9 cellular contexts compared by ENCODE assay signal in genomic region chr19:31220540-31220939, GRCh38.
DNase-seq lines count a peak whose midpoint lies in the region; ATAC-seq and TF ChIP-seq lines count a peak whose summit lies in the region.
"Had no signal": no experiment of that assay in that cellular context is flagged by ENCODE, and none has a peak within 500 bp of the region (broad histone marks: within the 10 kb centered on the region; RNA-seq: fewer than 3 reads in every experiment).

No MANE protein-coding gene starts in this region.

- WGBS in lung, 2 donors, result 66 to 68% methylated on average over 2 of the region's 2 CpGs

- H3K36me3 ChIP-seq in DND-41 (ENCODE audit: insufficient read depth, low read length) (no peaks in the 10 kb centered on the region), Loucy (ENCODE audit: insufficient read depth, low read length) (no peaks in the 10 kb centered on the region), lung (ENCODE audit: control insufficient read depth in 2 of 2, insufficient read depth in 2 of 2, low read length in 2 of 2) (no peaks in the 10 kb centered on the region), osteoblast (ENCODE audit: insufficient read depth, low read length) (no peaks in the 10 kb centered on the region)

- H4K20me1 ChIP-seq in DND-41 (ENCODE audit: insufficient read depth, low read length), result no peaks in the 10 kb centered on the region
- no peaks in the 10 kb centered on the region for H4K20me1 ChIP-seq in Loucy (ENCODE audit: insufficient read depth, low read length, poor library complexity, severe bottlenecking)
- no peaks in the 10 kb centered on the region for H4K20me1 ChIP-seq in osteoblast (ENCODE audit: insufficient read depth, low read length)

- no peak for TF ChIP-seq CTCF in DND-41 (IDR thresholded peaks at IDR 0.05; ENCODE audit: borderline replicate concordance, extremely low read depth, low read length, poor library complexity, severe bottlenecking)
- no peak for TF ChIP-seq CTCF in Loucy (conservative IDR thresholded peaks at IDR 0.05; ENCODE audit: low read length)
- TF ChIP-seq CTCF in lung (IDR thresholded peaks at IDR 0.05; ENCODE audit: control extremely low read depth, extremely low read depth), result no peak
- no peak for TF ChIP-seq CTCF in osteoblast (IDR thresholded peaks at IDR 0.05; ENCODE audit: extremely low read depth, low read depth, low read length)

- H3K4me3 ChIP-seq in DND-41 (ENCODE audit: low read depth in 1 of 2, low read length in 2 of 2) (no peak overlapping the region), Loucy (ENCODE audit: low read length, poor library complexity, severe bottlenecking) (no peak overlapping the region), lung (peak overlapping the region; percentile 31), osteoblast (ENCODE audit: insufficient read depth, low read length) (no peak overlapping the region)

- H3K27ac ChIP-seq in DND-41 (ENCODE audit: low read length) (no peak overlapping the region), lung (ENCODE audit: low read depth in 1 of 2, low read length in 1 of 2) (no peak overlapping the region), osteoblast (ENCODE audit: low read depth, low read length) (no peak overlapping the region)

- H3K79me2 ChIP-seq in DND-41 (ENCODE audit: insufficient read depth, low read length) (no peaks in the 10 kb centered on the region), Loucy (ENCODE audit: insufficient read depth, low read length) (no peaks in the 10 kb centered on the region), osteoblast (ENCODE audit: insufficient read depth, low read length) (no peaks in the 10 kb centered on the region)

- H2AFZ ChIP-seq in DND-41 (ENCODE audit: low read depth, low read length) (peak overlapping the region; percentile 47), Loucy (ENCODE audit: low read length) (peak overlapping the region; percentile 17; the same call in 1 of the 2 replicates), osteoblast (ENCODE audit: low read length) (no peak overlapping the region)

- no peak overlapping the region for H3K9ac ChIP-seq in DND-41 (ENCODE audit: low read depth, low read length)
- no peak overlapping the region for H3K9ac ChIP-seq in Loucy (ENCODE audit: low read depth, low read length, poor library complexity, severe bottlenecking)

- H3K4me2 ChIP-seq in DND-41 (ENCODE audit: insufficient read depth, low read length), result no peak overlapping the region
- H3K4me2 ChIP-seq in Loucy (ENCODE audit: low read depth, low read length, poor library complexity, severe bottlenecking), result no peak overlapping the region
- no peak overlapping the region for H3K4me2 ChIP-seq in osteoblast (ENCODE audit: insufficient read depth, low read length)

- peaks cover 4% of the 10 kb centered on the region; the same call in 1 of the 2 replicates for H3K4me1 ChIP-seq in DND-41 (ENCODE audit: insufficient read depth, low read length)
- no peaks in the 10 kb centered on the region for H3K4me1 ChIP-seq in Loucy (ENCODE audit: insufficient read depth, low read length, poor library complexity, severe bottlenecking)
- peaks cover 0 to 2% of the 10 kb centered on the region in 2 donors for H3K4me1 ChIP-seq in lung (ENCODE audit: control insufficient read depth in 2 of 2, insufficient read depth in 2 of 2, low read length in 2 of 2)
- peaks cover 15% of the 10 kb centered on the region for H3K4me1 ChIP-seq in osteoblast (ENCODE audit: insufficient read depth, low read length)

- CTCF ChIA-PET in activated CD4-positive, alpha-beta memory T cell treated with anti-CD3 and anti-CD28 coated beads, Interleukin-2, amount 10 ng/mL, durations not matched to agents 7 days and 5 days (lab: Charles Lee), result no interaction called here

- ATAC-seq in DND-41 (ENCODE audit: insufficient read depth, low read depth) (peak; percentile 86), lung (ENCODE audit: insufficient read depth, low FRiP score) (no peak), GM18907 (IDR thresholded peaks at IDR 0.05; ENCODE audit: unreplicated experiment) (no peak)

- H3K27me3 Mint-ChIP-seq in activated CD4-positive, alpha-beta memory T cell treated with anti-CD3 and anti-CD28 coated beads, Interleukin-2, amount 10 ng/mL, durations not matched to agents 7 days and 5 days, result no peaks in the 10 kb centered on the region

- H3K4me3 Mint-ChIP-seq in activated CD4-positive, alpha-beta memory T cell treated with anti-CD3 and anti-CD28 coated beads, Interleukin-2, amount 10 ng/mL, durations not matched to agents 7 days and 5 days, result no peak overlapping the region

- no peak overlapping the region for H3K27ac Mint-ChIP-seq in activated CD4-positive, alpha-beta memory T cell treated with anti-CD3 and anti-CD28 coated beads, Interleukin-2, amount 10 ng/mL, durations not matched to agents 7 days and 5 days

- H3K9me2 ChIP-seq in Loucy (replicated peaks; ENCODE audit: low read depth, low read length), result no peaks in the 10 kb centered on the region

- peaks cover 11% of the 10 kb centered on the region for H3K9me3 Mint-ChIP-seq in activated CD4-positive, alpha-beta memory T cell treated with anti-CD3 and anti-CD28 coated beads, Interleukin-2, amount 10 ng/mL, durations not matched to agents 7 days and 5 days

- peak; percentile 50 for DNase-seq in DND-41
- DNase-seq in activated CD4-positive, alpha-beta memory T cell treated with anti-CD3 and anti-CD28 coated beads, Interleukin-2, amount 10 ng/mL, durations not matched to agents 7 days and 5 days, result peak; percentile 58
- DNase-seq in lung (ENCODE audit: low spot score), result no peak
- no peak for DNase-seq in osteoblast (ENCODE audit: insufficient read length, low spot score, missing footprints)
- no peak for DNase-seq in effector CD8-positive, alpha-beta T cell (lab: John Stamatoyannopoulos, UW)
- DNase-seq in GDM1 (lab: John Stamatoyannopoulos, UW), result no peak
- DNase-seq: NCI-H146 had no signal

- POLR2A ChIA-PET in activated CD4-positive, alpha-beta memory T cell treated with anti-CD3 and anti-CD28 coated beads, Interleukin-2, amount 10 ng/mL, durations not matched to agents 7 days and 5 days (lab: Charles Lee), result no interaction called here

- H3K27me3 ChIP-seq in DND-41 (ENCODE audit: insufficient read depth, low read length, poor library complexity) (no peaks in the 10 kb centered on the region), Loucy (ENCODE audit: insufficient read depth, low read length, poor library complexity, severe bottlenecking) (no peaks in the 10 kb centered on the region), lung (ENCODE audit: control insufficient read depth, insufficient read depth) (no peaks in the 10 kb centered on the region), osteoblast (ENCODE audit: insufficient read depth, low read length) (no peaks in the 10 kb centered on the region)

- H3K9me3 ChIP-seq in DND-41 (ENCODE audit: insufficient read depth, low read length, severe bottlenecking) (no peaks in the 10 kb centered on the region), Loucy (ENCODE audit: insufficient read depth, low read depth, low read length) (no peaks in the 10 kb centered on the region; the same call in 1 of the 2 replicates), lung (ENCODE audit: control insufficient read depth in 2 of 2, insufficient read depth in 1 of 2, low read length in 1 of 2) (peaks cover 0 to 4% of the 10 kb centered on the region in 2 donors), osteoblast (ENCODE audit: low read depth, low read length) (no peaks in the 10 kb centered on the region)

- H3F3A ChIP-seq in Loucy (ENCODE audit: low read depth), result no peaks in the 10 kb centered on the region

- no peaks in the 10 kb centered on the region for H3K36me3 Mint-ChIP-seq in activated CD4-positive, alpha-beta memory T cell treated with anti-CD3 and anti-CD28 coated beads, Interleukin-2, amount 10 ng/mL, durations not matched to agents 7 days and 5 days (ENCODE audit: low read depth)

- H3K4me1 Mint-ChIP-seq in activated CD4-positive, alpha-beta memory T cell treated with anti-CD3 and anti-CD28 coated beads, Interleukin-2, amount 10 ng/mL, durations not matched to agents 7 days and 5 days, result peaks cover 21% of the 10 kb centered on the region

Comparison
In these comparisons a context has a peak if more than half of its experiments do, and no peak if none do; other contexts are left out.
1. DNase-seq: peak in DND-41 (single experiment) and activated CD4-positive, alpha-beta memory T cell treated with anti-CD3 and anti-CD28 coated beads, Interleukin-2, amount 10 ng/mL, durations not matched to agents 7 days and 5 days (single experiment); none in lung (single experiment), osteoblast (single experiment), effector CD8-positive, alpha-beta T cell (single experiment) and GDM1 (single experiment).